8 cellular contexts compared by ENCODE assay signal in the genomic region with DNA sequence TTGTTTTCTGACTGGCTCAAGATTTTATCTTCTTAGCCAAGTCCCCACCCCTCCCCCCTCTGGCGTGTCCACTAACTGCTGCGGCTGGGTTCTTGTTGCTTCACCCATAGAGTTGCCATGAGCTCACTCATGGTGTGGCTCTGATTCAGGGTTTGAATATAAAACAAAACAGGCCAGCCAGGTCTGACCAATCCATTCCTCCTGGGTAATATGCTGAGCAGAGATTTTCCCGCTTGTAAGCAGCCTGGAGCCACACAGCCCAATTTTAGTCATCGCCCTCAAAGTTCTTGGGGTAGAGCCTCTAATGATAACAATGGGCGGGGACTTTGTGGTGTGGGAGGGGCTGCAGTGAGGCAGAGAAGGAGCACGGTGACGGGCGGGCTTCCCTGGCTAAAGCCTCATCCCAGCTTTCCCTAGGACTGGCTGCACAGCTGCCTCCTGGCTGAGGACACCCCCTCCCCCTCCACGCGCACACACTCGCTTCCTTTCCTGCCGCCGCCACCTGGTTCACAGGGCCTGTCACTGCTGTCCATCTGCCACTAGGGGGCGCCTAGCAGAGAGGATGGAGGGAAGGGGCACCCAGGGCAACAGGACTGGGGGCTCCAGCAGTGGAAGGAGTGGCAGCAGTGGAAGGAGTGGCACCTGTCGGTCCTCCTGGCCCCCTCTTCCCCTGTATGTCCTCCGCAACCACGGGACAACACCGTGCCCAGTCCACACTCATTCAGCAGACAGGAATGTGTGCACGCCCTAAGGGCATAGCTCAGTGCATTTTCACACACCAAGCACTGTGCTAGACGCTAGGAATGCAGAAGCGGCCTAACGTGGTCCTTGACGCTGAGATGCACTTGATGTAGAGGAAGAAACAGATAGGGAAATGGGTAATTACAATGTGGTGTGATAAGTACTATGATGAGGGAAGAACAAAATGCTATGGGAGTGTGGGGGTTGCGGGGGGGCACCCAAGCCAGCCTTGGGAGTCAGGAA. TPM values are rescaled to one million over a fixed set of nuclear protein-coding genes. Genes with fewer than 3 reads are reported as not detected.
DNase-seq lines count a peak whose midpoint lies in the region; ATAC-seq, FAIRE-seq and TF ChIP-seq lines count a peak whose summit lies in the region.

No MANE protein-coding gene starts in this region.

- DNase-seq in A549 (ENCODE audit: low read depth in 1 of 2, low spot score in 1 of 2) (peak in 1 of 2 experiments; percentile 59), SJCRH30 (peak; percentile 82 to 85), heart right ventricle (peak; percentile 50 to 53), gastrocnemius medialis (peak in 1 of 2 donors; percentile 58), pons (ENCODE audit: low spot score) (no peak)

- FAIRE-seq in A549 (lab: Jason Lieb, UNC): no peak

- peak in 1 of 2 experiments; percentile 8; a peak in 1 of 5 replicates for TF ChIP-seq RAD21 in A549 (conservative IDR thresholded peaks at IDR 0.05 in 1 of 2, IDR thresholded peaks at IDR 0.05 in 1 of 2)

- intact Hi-C loops in heart right ventricle (cut with DNase I) (loop anchor here in 8 of 10 donors (5.0 to 10.0 kb wide), 3 partner anchors 122 to 240 kb away; partner anchors contain the start of genes NCBP2L (in 3 of the 8) and TSC22D3 (in 3 of the 8)), gastrocnemius medialis (cut with DNase I; ENCODE audit: low total_unique reads) (loop anchor here (5.0 kb wide), 1 partner anchor 437 kb away; the partner anchor contains the start of genes ATG4A and PSMD10)

- ATAC-seq in A549: peak; percentile 79 to 81
- ATAC-seq in GM18505 (IDR thresholded peaks at IDR 0.05; ENCODE audit: unreplicated experiment): peak; percentile 74
- ATAC-seq in HG03342 (IDR thresholded peaks at IDR 0.05; ENCODE audit: unreplicated experiment): peak; percentile 81
- peak; percentile 66 to 91 (median 80) for ATAC-seq in heart right ventricle
- peak; percentile 74 to 79 for ATAC-seq in gastrocnemius medialis

- CTCF ChIA-PET in A549 (lab: Yijun Ruan, JAX): interaction anchor here (0.7 to 16.6 kb wide), 14 partner anchors 10 to 416 kb away, joined by 3 to 236 read pairs (median 4); partner anchors contain the start of genes NCBP2L and TSC22D3

- H3K4me1 Mint-ChIP-seq in activated naive CD4-positive, alpha-beta T cell treated with anti-CD3 and anti-CD28 coated beads, Interleukin-2, amount 50 U/mL, for 24 hours: peaks cover 11% of the 10 kb centered on the region

- H3K27me3 ChIP-seq in SJCRH30 (no peaks in the 10 kb centered on the region), heart right ventricle (peaks cover 0 to 30% (median 0%) of the 10 kb centered on the region in 7 donors), gastrocnemius medialis (no peaks in the 10 kb centered on the region)

- TF ChIP-seq POLR2A in A549 (IDR thresholded peaks at IDR 0.05; ENCODE audit: low read length): no peak
- TF ChIP-seq POLR2A in GM18505 (IDR thresholded peaks at IDR 0.05; ENCODE audit: borderline replicate concordance, extremely low read depth, insufficient read depth, insufficient read length): no peak
- no peak for TF ChIP-seq POLR2A in gastrocnemius medialis (IDR thresholded peaks at IDR 0.05)

- WGBS in A549 (ENCODE audit: missing lambda C conversion rate): 63% methylated on average over 18 of the region's 24 CpGs
- WGBS in heart right ventricle, 2 donors: 21 to 22% methylated on average over 20 to 22 of the region's 24 CpGs

- no peak for TF ChIP-seq EP300 in A549 (IDR thresholded peaks at IDR 0.05)

- POLR2A ChIA-PET in A549 (lab: Yijun Ruan, JAX): no interaction called here

- no peaks in the 10 kb centered on the region for H3K27me3 Mint-ChIP-seq in activated naive CD4-positive, alpha-beta T cell treated with anti-CD3 and anti-CD28 coated beads, Interleukin-2, amount 50 U/mL, for 24 hours

- peak overlapping the region; percentile 69 for H3K27ac Mint-ChIP-seq in activated naive CD4-positive, alpha-beta T cell treated with anti-CD3 and anti-CD28 coated beads, Interleukin-2, amount 50 U/mL, for 24 hours

- no peaks in the 10 kb centered on the region for H3K36me3 Mint-ChIP-seq in activated naive CD4-positive, alpha-beta T cell treated with anti-CD3 and anti-CD28 coated beads, Interleukin-2, amount 50 U/mL, for 24 hours

- no peaks in the 10 kb centered on the region for H3K9me3 Mint-ChIP-seq in activated naive CD4-positive, alpha-beta T cell treated with anti-CD3 and anti-CD28 coated beads, Interleukin-2, amount 50 U/mL, for 24 hours

- H3K4me3 ChIP-seq in A549 (no peak overlapping the region), SJCRH30 (no peak overlapping the region), heart right ventricle (peak overlapping the region in 1 of 10 donors; percentile 18), gastrocnemius medialis (no peak overlapping the region)

- H3K4me1 ChIP-seq in A549 (peaks cover 12% of the 10 kb centered on the region; the same call in 2 of the 3 replicates), SJCRH30 (no peaks in the 10 kb centered on the region), heart right ventricle (peaks cover 0 to 20% (median 0%) of the 10 kb centered on the region in 9 donors), gastrocnemius medialis (peaks cover 0 to 7% of the 10 kb centered on the region in 2 donors)

- no peak overlapping the region for H3K27ac ChIP-seq in A549
- no peak overlapping the region for H3K27ac ChIP-seq in SJCRH30
- H3K27ac ChIP-seq in heart right ventricle: peak overlapping the region in 3 of 10 donors; percentile 6 to 41 (median 15)
- H3K27ac ChIP-seq in gastrocnemius medialis: peak overlapping the region in 2 of 4 donors; percentile 22 to 44

- H3K9me3 ChIP-seq in A549 (no peaks in the 10 kb centered on the region), SJCRH30 (replicated peaks) (no peaks in the 10 kb centered on the region), heart right ventricle (no peaks in the 10 kb centered on the region), gastrocnemius medialis (no peaks in the 10 kb centered on the region)

- in situ Hi-C loops in gastrocnemius medialis (cut with MboI; ENCODE audit: low sequenced_read_pairs in 4 of 4): loop anchor here (25.0 kb wide), 1 partner anchor 232 kb away; no protein-coding TSS in a partner anchor

- H3K36me3 ChIP-seq in SJCRH30 (no peaks in the 10 kb centered on the region), heart right ventricle (peaks cover 0 to 7% (median 0%) of the 10 kb centered on the region in 9 donors), gastrocnemius medialis (no peaks in the 10 kb centered on the region)

- TF ChIP-seq CTCF in A549 (IDR thresholded peaks at IDR 0.05) (peak; percentile 52; the same call in 2 of the 3 replicates), heart right ventricle (IDR thresholded peaks at IDR 0.05) (peak; percentile 18 to 79 (median 66)), gastrocnemius medialis (IDR thresholded peaks at IDR 0.05 in 4 of 5, conservative IDR thresholded peaks at IDR 0.05 in 1 of 5) (peak; percentile 32 to 81 (median 73))

- peak overlapping the region; percentile 28; the same call in 2 of the 3 replicates for H3K4me2 ChIP-seq in A549

- H3K4me3 Mint-ChIP-seq in activated naive CD4-positive, alpha-beta T cell treated with anti-CD3 and anti-CD28 coated beads, Interleukin-2, amount 50 U/mL, for 24 hours: no peak overlapping the region

TF ChIP-seq in A549, 52 proteins besides CTCF, POLR2A, EP300 and RAD21:
- TF ChIP-seq EHF (CRISPR knock-in tag; IDR thresholded peaks at IDR 0.05) (no peak), TFCP2L1 (CRISPR knock-in tag; IDR thresholded peaks at IDR 0.05) (0 out of 2 replicates have a peak, but pooled peaks have one; percentile 21), NFE2L2 (conservative IDR thresholded peaks at IDR 0.05; ENCODE audit: low read length) (no peak), SMC3 (IDR thresholded peaks at IDR 0.05) (peak; percentile 38; the same call in 1 of the 3 replicates), ESRRA (IDR thresholded peaks at IDR 0.05; ENCODE audit: borderline replicate concordance, low read length) (no peak), RFX5 (IDR thresholded peaks at IDR 0.05) (no peak), GATA3 (IDR thresholded peaks at IDR 0.05; ENCODE audit: borderline replicate concordance) (no peak), NR3C1 (IDR thresholded peaks at IDR 0.05) (no peak), ZC3H11A (IDR thresholded peaks at IDR 0.05) (no peak), KDM1A (IDR thresholded peaks at IDR 0.05; ENCODE audit: low read depth) (no peak), MAFK (IDR thresholded peaks at IDR 0.05; ENCODE audit: partially characterized antibody) (no peak), FOSB (CRISPR knock-in tag; IDR thresholded peaks at IDR 0.05) (no peak), ZSCAN20 (CRISPR knock-in tag; IDR thresholded peaks at IDR 0.05) (no peak), RNF2 (IDR thresholded peaks at IDR 0.05; ENCODE audit: borderline replicate concordance, low read depth) (no peak), MYC (IDR thresholded peaks at IDR 0.05; ENCODE audit: borderline replicate concordance, low read length) (no peak), CBX2 (IDR thresholded peaks at IDR 0.05; ENCODE audit: borderline replicate concordance, low read depth) (no peak)
- TF ChIP-seq, protein P1, sequence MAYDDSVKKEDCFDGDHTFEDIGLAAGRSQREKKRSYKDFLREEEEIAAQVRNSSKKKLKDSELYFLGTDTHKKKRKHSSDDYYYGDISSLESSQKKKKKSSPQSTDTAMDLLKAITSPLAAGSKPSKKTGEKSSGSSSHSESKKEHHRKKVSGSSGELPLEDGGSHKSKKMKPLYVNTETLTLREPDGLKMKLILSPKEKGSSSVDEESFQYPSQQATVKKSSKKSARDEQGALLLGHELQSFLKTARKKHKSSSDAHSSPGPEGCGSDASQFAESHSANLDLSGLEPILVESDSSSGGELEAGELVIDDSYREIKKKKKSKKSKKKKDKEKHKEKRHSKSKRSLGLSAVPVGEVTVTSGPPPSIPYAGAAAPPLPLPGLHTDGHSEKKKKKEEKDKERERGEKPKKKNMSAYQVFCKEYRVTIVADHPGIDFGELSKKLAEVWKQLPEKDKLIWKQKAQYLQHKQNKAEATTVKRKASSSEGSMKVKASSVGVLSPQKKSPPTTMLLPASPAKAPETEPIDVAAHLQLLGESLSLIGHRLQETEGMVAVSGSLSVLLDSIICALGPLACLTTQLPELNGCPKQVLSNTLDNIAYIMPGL (CRISPR knock-in tag; IDR thresholded peaks at IDR 0.05; ENCODE audit: borderline replicate concordance): no peak

RNA-seq across cellular contexts. Expression of gene PRPS1, which starts 26.8 kb away (rescaled TPM):
- polyA plus RNA-seq in A549 (2011; rRNA removed) (125 and 140 TPM in 2 replicates), A549 (2017; fragmentation: RNase III; extraction: RNeasy Plus Mini Kit Qiagen cat#74134 plus additional on column Dnase treatment) (113 to 121 TPM (median 121 TPM) in 3 replicates), heart right ventricle (10 to 100 TPM in 1 of 2 donors, 1 to 10 TPM in 1; 4.9 to 26.1 TPM)
- 87.6 and 94.8 TPM in 2 replicates for polyA plus RNA-seq in A549 (2012; cell fraction: cytosol; rRNA removed)
- polyA plus RNA-seq in A549 (2012; cell fraction: nucleus; rRNA removed): 32.8 and 64.7 TPM in 2 replicates
- 69.3 and 69.5 TPM in 2 replicates for polyA minus RNA-seq in A549 (2011; rRNA and poly(A)+ RNA removed)
- 68.5 and 69.7 TPM in 2 replicates for total RNA-seq in SJCRH30 (2014; rRNA removed; shearing (Covaris generic))
- total RNA-seq in heart right ventricle (10 to 100 TPM; 19.5 to 31.6 (median 27.5) TPM), gastrocnemius medialis (10 to 100 TPM; 19.6 to 46.0 (median 30.9) TPM)
